28 cellular contexts compared by ENCODE assay signal in genomic region chr17:373616-374225, GRCh38. TPM values are rescaled to one million over a fixed set of nuclear protein-coding genes. Genes with fewer than 3 reads are reported as not detected.
DNase-seq lines count a peak whose midpoint lies in the region; ATAC-seq and TF ChIP-seq lines count a peak whose summit lies in the region.
"Had no signal": no experiment of that assay in that cellular context is flagged by ENCODE, and none has a peak within 500 bp of the region (broad histone marks: within the 10 kb centered on the region; RNA-seq: fewer than 3 reads in every experiment).

No MANE protein-coding gene starts in this region.

- H3K4me1 ChIP-seq in PC-3 (ENCODE audit: insufficient read depth, low read length) (peaks cover 4% of the 10 kb centered on the region; the same call in 1 of the 2 replicates), gastroesophageal sphincter (no peaks in the 10 kb centered on the region), psoas muscle (no peaks in the 10 kb centered on the region), SJCRH30 (no peaks in the 10 kb centered on the region)
- H3K4me1 ChIP-seq: colonic mucosa, SJSA1 had no signal

- no peak overlapping the region for H3K9ac ChIP-seq in PC-3 (ENCODE audit: low read length)

- no peaks in the 10 kb centered on the region for H3K79me2 ChIP-seq in PC-3 (ENCODE audit: low read length)
- H3K79me2 ChIP-seq: hepatocyte had no signal

- no peaks in the 10 kb centered on the region for H4K20me1 ChIP-seq in PC-3 (ENCODE audit: low read length)

- ATAC-seq in PC-3, result peak; percentile 57
- ATAC-seq in gastroesophageal sphincter, result peak; percentile 63
- peak in 2 of 4 donors; percentile 21 to 39 for ATAC-seq in psoas muscle
- ATAC-seq: left lung; naive thymus-derived CD4-positive, alpha-beta T cell had no signal

- DNase-seq in EH (ENCODE audit: low read depth) (peak; percentile 13), PC-3 (peak; percentile 58), psoas muscle (peak; percentile 73 to 77), AG08396 (ENCODE audit: low spot score) (no peak), HUDEP-2 (lab: John Stamatoyannopoulos, UW; ENCODE audit: unreplicated experiment in 76 of 76) (no peak), SJCRH30 (no peak), CD14-positive monocyte (ENCODE audit: low spot score) (no peak)
- DNase-seq: activated CD4-positive, alpha-beta T cell treated with anti-CD3 and anti-CD28 coated beads, Interleukin-2, amount 50 U/mL, for 1 hour; activated naive CD4-positive, alpha-beta T cell treated with anti-CD3 and anti-CD28 coated beads for 36 hours; brain microvascular endothelial cell; CD4-positive, CD25-positive, alpha-beta regulatory T cell; colonic mucosa; effector CD8-positive, alpha-beta T cell; erythroblast; foreskin fibroblast; GOT3; left lung; naive thymus-derived CD4-positive, alpha-beta T cell; NCI-H1105 treated with DMSO at 0.1 percent for 48 hours; NCI-H1930; NCI-H526; nucleus accumbens; trophoblast cell had no signal

- CTCF ChIA-PET in PC-3 (lab: Charles Lee), result interaction anchor here (0.5 kb wide), 1 partner anchor 75 kb away, joined by 3 read pairs; no protein-coding TSS in a partner anchor

- no peak overlapping the region for H3K27ac Mint-ChIP-seq in CD14-positive monocyte
- H3K27ac Mint-ChIP-seq: activated naive CD4-positive, alpha-beta T cell treated with anti-CD3 and anti-CD28 coated beads for 36 hours; IgD-negative memory B cell; mesothelial cell of epicardium; naive thymus-derived CD4-positive, alpha-beta T cell had no signal

- TF ChIP-seq EP300 in gastroesophageal sphincter (IDR thresholded peaks at IDR 0.05), result no peak

- peaks cover 10% of the 10 kb centered on the region for H3K4me1 Mint-ChIP-seq in CD14-positive monocyte

- TF ChIP-seq CTCF in PC-3 (conservative IDR thresholded peaks at IDR 0.05; ENCODE audit: low read depth, low read length) (no peak), gastroesophageal sphincter (IDR thresholded peaks at IDR 0.05) (no peak), psoas muscle (IDR thresholded peaks at IDR 0.05) (no peak), CD14-positive monocyte (IDR thresholded peaks at IDR 0.05) (no peak)

- no peak overlapping the region for H3K4me2 ChIP-seq in PC-3 (ENCODE audit: low read length)
- H3K4me2 ChIP-seq: hepatocyte had no signal

- H3K27me3 Mint-ChIP-seq in CD14-positive monocyte (ENCODE audit: low read depth in 3 of 3), result peaks cover 14 to 24% (median 15%) of the 10 kb centered on the region in 3 donors

- POLR2A ChIA-PET in PC-3 (lab: Charles Lee; ENCODE audit: unreplicated experiment), result no interaction called here

- intact Hi-C loops in PC-3 (cut with micrococcal nuclease) (no loop called here), psoas muscle (cut with DNase I) (no loop called here), CD14-positive monocyte (cut with micrococcal nuclease) (no loop called here)

- H3K9me3 Mint-ChIP-seq in CD14-positive monocyte, result peaks cover 3 to 7% (median 6%) of the 10 kb centered on the region in 7 donors

- no peak for TF ChIP-seq POLR2A in gastroesophageal sphincter (IDR thresholded peaks at IDR 0.05)

- no peak overlapping the region for H2AFZ ChIP-seq in PC-3 (ENCODE audit: low read length)
- H2AFZ ChIP-seq: hepatocyte had no signal

- H3K27ac ChIP-seq in PC-3 (ENCODE audit: low read length) (no peak overlapping the region), gastroesophageal sphincter (no peak overlapping the region), psoas muscle (no peak overlapping the region), SJCRH30 (no peak overlapping the region)
- H3K27ac ChIP-seq: brain microvascular endothelial cell, colonic mucosa, hepatocyte, left lung, SJSA1 had no signal

- no peaks in the 10 kb centered on the region for H3K9me2 ChIP-seq in PC-3 (replicated peaks; ENCODE audit: low read length)

- 72 to 85% methylated on average over 5 to 6 of the region's 7 CpGs for WGBS in gastroesophageal sphincter (ENCODE audit: low coverage in 1 of 2), 2 donors
- WGBS in psoas muscle, 3 donors, result 62 to 72% (median 69%) methylated on average over 7 of the region's 7 CpGs

- H3K36me3 ChIP-seq in PC-3 (ENCODE audit: low read depth, low read length), result no peaks in the 10 kb centered on the region
- H3K36me3 ChIP-seq in gastroesophageal sphincter, result no peaks in the 10 kb centered on the region
- no peaks in the 10 kb centered on the region for H3K36me3 ChIP-seq in psoas muscle (ENCODE audit: insufficient read depth in 1 of 2, low read depth in 1 of 2)
- no peaks in the 10 kb centered on the region for H3K36me3 ChIP-seq in SJCRH30
- H3K36me3 ChIP-seq: brain microvascular endothelial cell, colonic mucosa, left lung, SJSA1 had no signal

- H3K4me3 ChIP-seq in PC-3 (ENCODE audit: low read length) (no peak overlapping the region), gastroesophageal sphincter (no peak overlapping the region), psoas muscle (no peak overlapping the region), SJCRH30 (no peak overlapping the region)
- H3K4me3 ChIP-seq: colonic mucosa, hepatocyte, left lung, SJSA1 had no signal

- BruUV-seq in PC-3 (replicated peaks; lab: Mats Ljungman, UMichigan), result no TSS peak

- H3K36me3 Mint-ChIP-seq in CD14-positive monocyte, result no peaks in the 10 kb centered on the region

- H3K27me3 ChIP-seq in PC-3 (ENCODE audit: low read length) (no peaks in the 10 kb centered on the region), gastroesophageal sphincter (peaks cover 10% of the 10 kb centered on the region), psoas muscle (ENCODE audit: insufficient read depth in 3 of 3, low read length in 2 of 3) (peaks cover 0 to 4% (median 0%) of the 10 kb centered on the region in 3 donors), SJCRH30 (no peaks in the 10 kb centered on the region)
- H3K27me3 ChIP-seq: colonic mucosa, hepatocyte, left lung, SJSA1 had no signal

- H3F3A ChIP-seq in PC-3 (ENCODE audit: low read length, unreplicated experiment), result no peaks in the 10 kb centered on the region

- H3K9me3 ChIP-seq in PC-3 (ENCODE audit: low read length), result no peaks in the 10 kb centered on the region
- no peaks in the 10 kb centered on the region for H3K9me3 ChIP-seq in gastroesophageal sphincter
- H3K9me3 ChIP-seq in psoas muscle, result no peaks in the 10 kb centered on the region
- no peaks in the 10 kb centered on the region for H3K9me3 ChIP-seq in SJCRH30 (replicated peaks)
- H3K9me3 ChIP-seq: colonic mucosa, left lung had no signal

- H3K4me3 Mint-ChIP-seq in CD14-positive monocyte, result no peak overlapping the region
- H3K4me3 Mint-ChIP-seq: activated naive CD4-positive, alpha-beta T cell treated with anti-CD3 and anti-CD28 coated beads for 36 hours; CD4-positive, CD25-positive, alpha-beta regulatory T cell; IgD-negative memory B cell; mesothelial cell of epicardium had no signal

RNA-seq across cellular contexts. Expression of gene RPH3AL, which starts 21.1 kb away (rescaled TPM):
- 24.9 and 30.8 TPM in 2 replicates for total RNA-seq in PC-3 (2014; rRNA removed)
- 10 to 100 TPM in 3 of 4 donors, 1 to 10 TPM in 1; 8.6 to 21.0 (median 17.4) TPM for total RNA-seq in gastroesophageal sphincter
- 10 to 100 TPM in 1 of 4 donors, 1 to 10 TPM in 3; 5.7 to 18.5 (median 9.8) TPM for total RNA-seq in psoas muscle
- 10 to 100 TPM in 1 of 3 donors, 1 to 10 TPM in 2; 3.7 to 11.8 (median 6.3) TPM for polyA plus RNA-seq in psoas muscle
- total RNA-seq in SJCRH30 (2014; rRNA removed; shearing (Covaris generic)), result 2.6 and 3.0 TPM in 2 replicates
- 1 to 10 TPM in 1 of 2 donors, under 1 TPM in 1; 0.71 to 1.5 TPM for polyA plus RNA-seq in CD14-positive monocyte

Comparison
In these comparisons a context has a peak if more than half of its experiments do, and no peak if none do; other contexts are left out.
1. DNase-seq: peak in EH (single experiment), PC-3 (single experiment) and psoas muscle (2 of 2); none in AG08396 (single experiment), HUDEP-2 (0 of 76), SJCRH30 (0 of 2) and CD14-positive monocyte (single experiment).